Comparison of ENCODE assay signal across 8 cellular contexts in genomic region chr17:34039759-34040535, GRCh38.
DNase-seq lines count a peak whose midpoint lies in the region; ATAC-seq and TF ChIP-seq lines count a peak whose summit lies in the region.
"Not testable (repeated sequence)": the region's sequence is repeated elsewhere in the genome, so short reads cannot be mapped to it uniquely, and the experiment has no call there.

No MANE protein-coding gene starts in this region.

- H3K4me1 ChIP-seq in foreskin keratinocyte, result not testable (repeated sequence)

- H3K4me3 Mint-ChIP-seq in memory B cell, result not testable (repeated sequence)

- DNase-seq in AG09319 (ENCODE audit: extremely low read depth, low read depth) (peak; percentile 16), T-helper 2 cell (peak in 3 of 5 experiments; percentile 4 to 46 (median 30)), activated T-cell treated with anti-CD3 and anti-CD28 coated beads for 1 hour (ENCODE audit: low read depth) (peak; percentile 1), memory B cell (ENCODE audit: low spot score in 2 of 2) (peak in 1 of 2 donors; percentile 2)
- peak; percentile 21 for DNase-seq in central memory CD4-positive, alpha-beta T cell
- not testable (repeated sequence) for DNase-seq in foreskin keratinocyte
- DNase-seq in stimulated activated CD4-positive, alpha-beta T cell treated with anti-CD3 and anti-CD28 coated beads, Interleukin-2, amount 100 ng/mL, for 4 hours (ENCODE audit: low read depth), result peak; percentile 5

- not testable (repeated sequence) for H3K27ac Mint-ChIP-seq in memory B cell

- H3K27me3 Mint-ChIP-seq in memory B cell, result not testable (repeated sequence)

- peak; percentile 68 for ATAC-seq in HG02763 (IDR thresholded peaks at IDR 0.05; ENCODE audit: unreplicated experiment)
- peak; percentile 27 for ATAC-seq in foreskin keratinocyte
- ATAC-seq in memory B cell (ENCODE audit: low read depth), result peak; percentile 98

- not testable (repeated sequence) for TF ChIP-seq CTCF in AG09319 (IDR thresholded peaks at IDR 0.05; ENCODE audit: low read depth, low read length); foreskin keratinocyte (conservative IDR thresholded peaks at IDR 0.05)

- not testable (repeated sequence) for H3K27ac ChIP-seq in foreskin keratinocyte

- H3K4me1 Mint-ChIP-seq in memory B cell, result not testable (repeated sequence)

- not testable (repeated sequence) for H3K9me3 Mint-ChIP-seq in memory B cell

- not testable (repeated sequence) for H3K27me3 ChIP-seq in foreskin keratinocyte

- not testable (repeated sequence) for H3K36me3 Mint-ChIP-seq in memory B cell

Comparison
In these comparisons a context has a peak if more than half of its experiments do, and no peak if none do; other contexts are left out.
1. ATAC-seq: peak in every context shown above with its lines; median percentile 98 in memory B cell; 68 in HG02763; 27 in foreskin keratinocyte.